Comparison of ENCODE assay signal across 1 cellular context in the genomic region with DNA sequence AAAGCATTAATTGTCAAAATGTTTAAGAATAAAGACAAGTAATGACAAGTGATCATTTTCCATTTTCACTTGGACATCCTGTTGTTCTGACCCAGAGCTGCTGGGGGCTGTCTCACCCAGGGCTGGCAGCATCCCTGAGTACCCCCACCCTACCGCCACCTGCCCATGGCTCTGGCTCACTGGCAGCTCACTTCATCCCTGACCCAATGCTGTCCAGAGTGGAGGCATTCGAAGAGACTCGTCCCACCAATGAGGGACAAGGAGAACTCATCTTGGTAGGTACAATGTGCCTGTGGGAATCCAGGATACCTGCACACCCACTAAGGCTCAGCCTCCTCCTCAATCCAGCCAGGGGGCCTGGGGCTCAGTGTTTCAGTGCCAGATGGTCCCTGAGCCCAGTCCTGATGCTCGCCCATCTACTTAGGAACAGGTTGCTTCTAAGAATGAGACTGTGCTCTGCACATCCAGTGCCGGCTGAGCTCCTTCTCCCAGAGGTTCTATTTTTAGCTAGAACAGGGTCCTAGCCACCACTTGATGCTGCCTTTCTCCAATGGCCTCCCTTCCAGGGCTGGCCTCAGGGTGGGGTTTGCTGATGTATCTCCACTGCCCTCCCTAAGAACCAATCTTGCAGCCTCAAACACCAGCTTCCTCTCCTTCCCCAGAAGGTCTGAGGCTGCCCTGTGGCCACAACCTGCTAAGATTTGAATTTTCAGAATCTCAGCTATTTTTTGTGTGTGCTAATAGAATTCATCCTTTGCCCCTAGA.
TF ChIP-seq lines count a peak whose summit lies in the region.

No MANE protein-coding gene starts in this region.

TF ChIP-seq in WTC11, 78 proteins besides CTCF, POLR2A, EP300 and RAD21 (continued from another document):
- TF ChIP-seq, protein P1, sequence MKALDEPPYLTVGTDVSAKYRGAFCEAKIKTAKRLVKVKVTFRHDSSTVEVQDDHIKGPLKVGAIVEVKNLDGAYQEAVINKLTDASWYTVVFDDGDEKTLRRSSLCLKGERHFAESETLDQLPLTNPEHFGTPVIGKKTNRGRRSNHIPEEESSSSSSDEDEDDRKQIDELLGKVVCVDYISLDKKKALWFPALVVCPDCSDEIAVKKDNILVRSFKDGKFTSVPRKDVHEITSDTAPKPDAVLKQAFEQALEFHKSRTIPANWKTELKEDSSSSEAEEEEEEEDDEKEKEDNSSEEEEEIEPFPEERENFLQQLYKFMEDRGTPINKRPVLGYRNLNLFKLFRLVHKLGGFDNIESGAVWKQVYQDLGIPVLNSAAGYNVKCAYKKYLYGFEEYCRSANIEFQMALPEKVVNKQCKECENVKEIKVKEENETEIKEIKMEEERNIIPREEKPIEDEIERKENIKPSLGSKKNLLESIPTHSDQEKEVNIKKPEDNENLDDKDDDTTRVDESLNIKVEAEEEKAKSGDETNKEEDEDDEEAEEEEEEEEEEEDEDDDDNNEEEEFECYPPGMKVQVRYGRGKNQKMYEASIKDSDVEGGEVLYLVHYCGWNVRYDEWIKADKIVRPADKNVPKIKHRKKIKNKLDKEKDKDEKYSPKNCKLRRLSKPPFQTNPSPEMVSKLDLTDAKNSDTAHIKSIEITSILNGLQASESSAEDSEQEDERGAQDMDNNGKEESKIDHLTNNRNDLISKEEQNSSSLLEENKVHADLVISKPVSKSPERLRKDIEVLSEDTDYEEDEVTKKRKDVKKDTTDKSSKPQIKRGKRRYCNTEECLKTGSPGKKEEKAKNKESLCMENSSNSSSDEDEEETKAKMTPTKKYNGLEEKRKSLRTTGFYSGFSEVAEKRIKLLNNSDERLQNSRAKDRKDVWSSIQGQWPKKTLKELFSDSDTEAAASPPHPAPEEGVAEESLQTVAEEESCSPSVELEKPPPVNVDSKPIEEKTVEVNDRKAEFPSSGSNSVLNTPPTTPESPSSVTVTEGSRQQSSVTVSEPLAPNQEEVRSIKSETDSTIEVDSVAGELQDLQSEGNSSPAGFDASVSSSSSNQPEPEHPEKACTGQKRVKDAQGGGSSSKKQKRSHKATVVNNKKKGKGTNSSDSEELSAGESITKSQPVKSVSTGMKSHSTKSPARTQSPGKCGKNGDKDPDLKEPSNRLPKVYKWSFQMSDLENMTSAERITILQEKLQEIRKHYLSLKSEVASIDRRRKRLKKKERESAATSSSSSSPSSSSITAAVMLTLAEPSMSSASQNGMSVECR (CRISPR knock-in tag; IDR thresholded peaks at IDR 0.05; ENCODE audit: borderline replicate concordance), result no peak
- TF ChIP-seq TP53 (CRISPR knock-in tag; IDR thresholded peaks at IDR 0.05) (no peak), TCF7 (CRISPR knock-in tag; IDR thresholded peaks at IDR 0.05; ENCODE audit: low read depth) (no peak), IRF2 (CRISPR knock-in tag; IDR thresholded peaks at IDR 0.05; ENCODE audit: borderline replicate concordance, low read depth) (no peak), NR3C1 (CRISPR knock-in tag; conservative IDR thresholded peaks at IDR 0.05; ENCODE audit: low read depth) (no peak)
- TF ChIP-seq, protein P2, sequence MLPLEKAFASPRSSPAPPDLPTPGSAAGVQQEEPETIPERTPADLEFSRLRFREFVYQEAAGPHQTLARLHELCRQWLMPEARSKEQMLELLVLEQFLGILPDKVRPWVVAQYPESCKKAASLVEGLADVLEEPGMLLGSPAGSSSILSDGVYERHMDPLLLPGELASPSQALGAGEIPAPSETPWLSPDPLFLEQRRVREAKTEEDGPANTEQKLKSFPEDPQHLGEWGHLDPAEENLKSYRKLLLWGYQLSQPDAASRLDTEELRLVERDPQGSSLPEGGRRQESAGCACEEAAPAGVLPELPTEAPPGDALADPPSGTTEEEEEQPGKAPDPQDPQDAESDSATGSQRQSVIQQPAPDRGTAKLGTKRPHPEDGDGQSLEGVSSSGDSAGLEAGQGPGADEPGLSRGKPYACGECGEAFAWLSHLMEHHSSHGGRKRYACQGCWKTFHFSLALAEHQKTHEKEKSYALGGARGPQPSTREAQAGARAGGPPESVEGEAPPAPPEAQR (CRISPR knock-in tag; IDR thresholded peaks at IDR 0.05), result no peak
